In genomic region chr3:141877911-141878310, GRCh38 we compare ENCODE assay signal across 8 cellular contexts. TPM values are rescaled to one million over a fixed set of nuclear protein-coding genes. Genes with fewer than 3 reads are reported as not detected.
A peak's percentile ranks its signal among the peaks of the same experiment; 100 is the strongest.
DNase-seq lines count a peak whose midpoint lies in the region; ATAC-seq and TF ChIP-seq lines count a peak whose summit lies in the region.

No MANE protein-coding gene starts in this region.

- DNase-seq in activated T-cell treated with anti-CD3 and anti-CD28 coated beads, Interleukin-2, amount 50 U/mL, for 72 hours: peak in 1 of 2 donors; percentile 7
- no peak for DNase-seq in activated T-cell treated with anti-CD3 and anti-CD28 coated beads for 4 hours
- DNase-seq in T-helper 2 cell treated with Interferon-gamma antibody and Interleukin-4, amounts not matched to agents 5 μg/mL and 100 μg/mL, for 36 hours (ENCODE audit: low spot score): no peak
- DNase-seq in fibroblast of the aortic adventitia (ENCODE audit: low read depth): peak; percentile 60
- no peak for DNase-seq in stimulated activated CD4-positive, alpha-beta T cell treated with anti-CD3 and anti-CD28 coated beads, Interleukin-4, amount 100 ng/mL, for 1 hour
- no peak for DNase-seq in DMS114 treated with DMSO at 0.1 percent for 48 hours (lab: John Stamatoyannopoulos, UW; ENCODE audit: unreplicated experiment)
- no peak for DNase-seq in 8988T

- H3K36me3 Mint-ChIP-seq in activated T-cell treated with anti-CD3 and anti-CD28 coated beads, Interleukin-2, amount 50 U/mL, for 72 hours (ENCODE audit: insufficient read depth in 2 of 2): peaks cover 0 to 4% of the 10 kb centered on the region in 2 donors
- peaks cover 20% of the 10 kb centered on the region for H3K36me3 Mint-ChIP-seq in T-helper 2 cell treated with Interferon-gamma antibody and Interleukin-4, amounts not matched to agents 5 μg/mL and 100 μg/mL, for 36 hours (ENCODE audit: low read depth)

- TF ChIP-seq CTCF in fibroblast of the aortic adventitia (IDR thresholded peaks at IDR 0.05; ENCODE audit: insufficient read depth, low read length): no peak

- H3K4me3 Mint-ChIP-seq in activated T-cell treated with anti-CD3 and anti-CD28 coated beads, Interleukin-2, amount 50 U/mL, for 72 hours: peak overlapping the region; percentile 90 to 98
- peak overlapping the region; percentile 94 for H3K4me3 Mint-ChIP-seq in T-helper 2 cell treated with Interferon-gamma antibody and Interleukin-4, amounts not matched to agents 5 μg/mL and 100 μg/mL, for 36 hours

- no peaks in the 10 kb centered on the region for H3K27me3 Mint-ChIP-seq in activated T-cell treated with anti-CD3 and anti-CD28 coated beads, Interleukin-2, amount 50 U/mL, for 72 hours (ENCODE audit: low read depth)
- no peaks in the 10 kb centered on the region for H3K27me3 Mint-ChIP-seq in T-helper 2 cell treated with Interferon-gamma antibody and Interleukin-4, amounts not matched to agents 5 μg/mL and 100 μg/mL, for 36 hours (ENCODE audit: low read depth)

- peak overlapping the region in 18 of 21 experiments; percentile 92 to 100 (median 97) for H3K27ac ChIP-seq in skin epidermis

- peak overlapping the region; percentile 96 for H3K27ac Mint-ChIP-seq in activated T-cell treated with anti-CD3 and anti-CD28 coated beads, Interleukin-2, amount 50 U/mL, for 72 hours
- H3K27ac Mint-ChIP-seq in T-helper 2 cell treated with Interferon-gamma antibody and Interleukin-4, amounts not matched to agents 5 μg/mL and 100 μg/mL, for 36 hours: peak overlapping the region; percentile 89

- H3K4me3 ChIP-seq in fibroblast of the aortic adventitia (ENCODE audit: low read depth, low read length) (peak overlapping the region; percentile 78), skin epidermis (peak overlapping the region; percentile 81 to 98 (median 91))

- ATAC-seq in activated T-cell treated with anti-CD3 and anti-CD28 coated beads, Interleukin-2, amount 50 U/mL, for 72 hours (replicated peaks in 1 of 2): no peak

- peaks cover 55% of the 10 kb centered on the region for H3K4me1 Mint-ChIP-seq in activated T-cell treated with anti-CD3 and anti-CD28 coated beads, Interleukin-2, amount 50 U/mL, for 72 hours (ENCODE audit: low read depth)
- H3K4me1 Mint-ChIP-seq in T-helper 2 cell treated with Interferon-gamma antibody and Interleukin-4, amounts not matched to agents 5 μg/mL and 100 μg/mL, for 36 hours (ENCODE audit: low read depth): peaks cover 48% of the 10 kb centered on the region

- H3K9me3 Mint-ChIP-seq in activated T-cell treated with anti-CD3 and anti-CD28 coated beads, Interleukin-2, amount 50 U/mL, for 72 hours: no peaks in the 10 kb centered on the region
- H3K9me3 Mint-ChIP-seq in T-helper 2 cell treated with Interferon-gamma antibody and Interleukin-4, amounts not matched to agents 5 μg/mL and 100 μg/mL, for 36 hours: no peaks in the 10 kb centered on the region

RNA-seq across cellular contexts. Expression of gene ATP1B3, which starts 1.5 kb away (rescaled TPM):
- total RNA-seq in activated T-cell treated with anti-CD3 and anti-CD28 coated beads, Interleukin-2, amount 50 U/mL, for 72 hours: 100 to 1,000 TPM in 1 of 2 donors, 10 to 100 TPM in 1; 79.8 to 102 TPM
- total RNA-seq in fibroblast of the aortic adventitia (ENCODE audit: low replicate concordance): 68.4 and 70.2 TPM in 2 replicates
